1 cellular context compared by ENCODE assay signal in genomic region chr6:33428219-33428890, GRCh38.
TF ChIP-seq lines count a peak whose summit lies in the region.

No MANE protein-coding gene starts in this region.

TF ChIP-seq in HepG2, 621 proteins besides CTCF, POLR2A, EP300 and RAD21 (continued from another document):
- TF ChIP-seq ZBTB34 (CRISPR knock-in tag; IDR thresholded peaks at IDR 0.05) (no peak), ZNF740 (CRISPR knock-in tag; IDR thresholded peaks at IDR 0.05) (no peak), SOX6 (IDR thresholded peaks at IDR 0.05) (no peak), SOX6 (CRISPR knock-in tag; IDR thresholded peaks at IDR 0.05) (0 out of 2 replicates have a peak, but pooled peaks have one; percentile 31), ZNF496 (CRISPR knock-in tag; IDR thresholded peaks at IDR 0.05; ENCODE audit: insufficient replicate concordance) (no peak), MAZ (IDR thresholded peaks at IDR 0.05; ENCODE audit: borderline replicate concordance, low read depth, low read length) (0 out of 2 replicates have a peak, but pooled peaks have one; percentile 41), MAZ (CRISPR knock-in tag; IDR thresholded peaks at IDR 0.05; ENCODE audit: low read depth) (peak; percentile 24; the same call in 1 of the 2 replicates), JUND (CRISPR knock-in tag; IDR thresholded peaks at IDR 0.05) (no peak), MXD3 (CRISPR knock-in tag; IDR thresholded peaks at IDR 0.05) (peak; percentile 72; the same call in 1 of the 2 replicates), NFYB (CRISPR knock-in tag; IDR thresholded peaks at IDR 0.05) (peak; percentile 20; the same call in 1 of the 2 replicates), ATF4 (CRISPR knock-in tag; IDR thresholded peaks at IDR 0.05) (no peak), CBFB (CRISPR knock-in tag; IDR thresholded peaks at IDR 0.05) (0 out of 2 replicates have a peak, but pooled peaks have one; percentile 30), TRIM22 (IDR thresholded peaks at IDR 0.05) (no peak), SALL1 (CRISPR knock-in tag; IDR thresholded peaks at IDR 0.05) (peak; percentile 58), SRSF4 (IDR thresholded peaks at IDR 0.05; ENCODE audit: low read depth, low read length, poor library complexity, severe bottlenecking) (no peak), FUBP1 (CRISPR knock-in tag; IDR thresholded peaks at IDR 0.05; ENCODE audit: borderline replicate concordance) (no peak), HINFP (CRISPR knock-in tag; IDR thresholded peaks at IDR 0.05; ENCODE audit: low read depth) (peak; percentile 53; the same call in 1 of the 2 replicates), MTA1 (CRISPR knock-in tag; IDR thresholded peaks at IDR 0.05; ENCODE audit: borderline replicate concordance) (peak; percentile 80; the same call in 1 of the 2 replicates), ELF4 (CRISPR knock-in tag; IDR thresholded peaks at IDR 0.05; ENCODE audit: borderline replicate concordance) (no peak), TCF7 (IDR thresholded peaks at IDR 0.05; ENCODE audit: low read depth) (no peak), SIX1 (CRISPR knock-in tag; IDR thresholded peaks at IDR 0.05; ENCODE audit: borderline replicate concordance) (no peak), ZNF772 (CRISPR knock-in tag; IDR thresholded peaks at IDR 0.05) (0 out of 2 replicates have a peak, but pooled peaks have one; percentile 19), ATF5 (CRISPR knock-in tag; IDR thresholded peaks at IDR 0.05; ENCODE audit: low read depth) (peak; percentile 44; the same call in 1 of the 2 replicates), ZFP41 (CRISPR knock-in tag; IDR thresholded peaks at IDR 0.05; ENCODE audit: borderline replicate concordance) (peak; percentile 51; the same call in 1 of the 2 replicates), JUN (CRISPR knock-in tag; IDR thresholded peaks at IDR 0.05) (no peak), PAWR (CRISPR knock-in tag; IDR thresholded peaks at IDR 0.05; ENCODE audit: borderline replicate concordance) (no peak), GATAD1 (CRISPR knock-in tag; IDR thresholded peaks at IDR 0.05) (no peak; the same call in 1 of the 2 replicates), SATB2 (CRISPR knock-in tag; IDR thresholded peaks at IDR 0.05) (no peak), SOX5 (CRISPR knock-in tag; IDR thresholded peaks at IDR 0.05; ENCODE audit: borderline replicate concordance) (no peak), MAX (IDR thresholded peaks at IDR 0.05) (peak; percentile 86), SCMH1 (CRISPR knock-in tag; IDR thresholded peaks at IDR 0.05; ENCODE audit: borderline replicate concordance) (no peak), ZNF749 (CRISPR knock-in tag; IDR thresholded peaks at IDR 0.05; ENCODE audit: borderline replicate concordance) (0 out of 2 replicates have a peak, but pooled peaks have one; percentile 38), ZBTB21 (CRISPR knock-in tag; IDR thresholded peaks at IDR 0.05) (no peak), RERE (CRISPR knock-in tag; IDR thresholded peaks at IDR 0.05; ENCODE audit: low read depth) (no peak), ZNF770 (CRISPR knock-in tag; IDR thresholded peaks at IDR 0.05) (no peak)
